ENCODE assay signal across 8 cellular contexts in genomic region chr1:62438163-62438562, GRCh38. TPM values are rescaled to one million over a fixed set of nuclear protein-coding genes. Genes with fewer than 3 reads are reported as not detected.
DNase-seq lines count a peak whose midpoint lies in the region; ATAC-seq and TF ChIP-seq lines count a peak whose summit lies in the region.

No MANE protein-coding gene starts in this region.

- ATAC-seq in left ventricle myocardium superior (no peak), Panc1 (no peak), HG03439 (IDR thresholded peaks at IDR 0.05; ENCODE audit: unreplicated experiment) (no peak), GM21576 (IDR thresholded peaks at IDR 0.05; ENCODE audit: unreplicated experiment) (no peak)

- CTCF ChIA-PET in Panc1 (lab: Charles Lee) = no interaction called here

- in situ Hi-C loops in Panc1 (cut with HindIII; ENCODE audit: low pct_unique_long_range_greater_than_20kb, low sequenced_read_pairs) = no loop called here

- 1 to 2% methylated on average over 7 of the region's 7 CpGs for WGBS in esophagus, 2 donors

- H3K4me3 ChIP-seq in cardiac muscle cell (peak overlapping the region; percentile 78), Panc1 (ENCODE audit: low read depth in 2 of 2, low read length in 2 of 2) (peak overlapping the region; percentile 84 to 95), esophagus (ENCODE audit: low read depth in 1 of 2, low read length in 2 of 2) (peak overlapping the region; percentile 82 to 96)

- TF ChIP-seq CTCF in cardiac muscle cell (IDR thresholded peaks at IDR 0.05; ENCODE audit: low read depth, low read length) (no peak), Panc1 (IDR thresholded peaks at IDR 0.05) (no peak)

- intact Hi-C loops in left ventricle myocardium superior (cut with micrococcal nuclease) (no loop called here), Panc1 (cut with micrococcal nuclease; ENCODE audit: unreplicated experiment) (no loop called here)

- BruUV-seq in Panc1 (replicated peaks; lab: Mats Ljungman, UMichigan) = no TSS peak

- DNase-seq in cardiac muscle cell (ENCODE audit: low read depth in 1 of 2, low spot score in 1 of 2) (no peak), left ventricle myocardium superior (no peak), Panc1 (ENCODE audit: low read depth, low spot score) (no peak), pons (ENCODE audit: low spot score) (peak; percentile 37), NOMO-1 treated with DMSO at 0.1 percent for 48 hours (lab: John Stamatoyannopoulos, UW; ENCODE audit: unreplicated experiment) (no peak)

- POLR2A ChIA-PET in Panc1 (lab: Charles Lee) = no interaction called here

- H3K27ac ChIP-seq in cardiac muscle cell (no peak overlapping the region), Panc1 (ENCODE audit: low read length) (peak overlapping the region; percentile 90), esophagus (ENCODE audit: low read depth in 2 of 2, low read length in 1 of 2) (peak overlapping the region; percentile 37 to 98)

- H3K36me3 ChIP-seq in cardiac muscle cell (peaks cover 15% of the 10 kb centered on the region), Panc1 (ENCODE audit: control insufficient read depth, insufficient read depth, low read length) (peaks cover 27% of the 10 kb centered on the region), esophagus (ENCODE audit: control insufficient read depth in 2 of 2, insufficient read depth in 2 of 2, low read length in 1 of 2) (peaks cover 0 to 2% of the 10 kb centered on the region in 2 donors)

- H3K9me3 ChIP-seq in cardiac muscle cell (ENCODE audit: low read depth) (no peaks in the 10 kb centered on the region), Panc1 (ENCODE audit: control insufficient read depth, insufficient read depth, low read depth, low read length) (no peaks in the 10 kb centered on the region), esophagus (ENCODE audit: control insufficient read depth in 2 of 2, insufficient read depth in 1 of 2, low read depth in 1 of 2, low read length in 1 of 2) (no peaks in the 10 kb centered on the region)

- H3K27me3 ChIP-seq in cardiac muscle cell = no peaks in the 10 kb centered on the region
- no peaks in the 10 kb centered on the region for H3K27me3 ChIP-seq in Panc1 (ENCODE audit: control insufficient read depth, insufficient read depth, low read length)
- H3K27me3 ChIP-seq in esophagus (ENCODE audit: control insufficient read depth in 1 of 2, insufficient read depth in 2 of 2, low read length in 2 of 2) = no peaks in the 10 kb centered on the region

- H3K4me1 ChIP-seq in cardiac muscle cell (ENCODE audit: low read depth) (no peaks in the 10 kb centered on the region), Panc1 (ENCODE audit: control insufficient read depth, insufficient read depth, low read length) (peaks cover 13% of the 10 kb centered on the region), esophagus (ENCODE audit: control insufficient read depth in 2 of 2, insufficient read depth in 2 of 2, low read length in 1 of 2) (peaks cover 0 to 3% of the 10 kb centered on the region in 2 donors)

RNA-seq across cellular contexts. Expression of gene USP1, which starts 1.3 kb away (rescaled TPM):
- total RNA-seq in cardiac muscle cell (19.9 and 20.5 TPM in 2 replicates), left ventricle myocardium superior (14.1 TPM), Panc1 (2021; ENCODE audit: unreplicated experiment) (42.9 TPM)
- polyA plus RNA-seq in cardiac muscle cell (18.1 and 23.8 TPM in 2 replicates), esophagus (10 to 100 TPM in 1 of 2 donors, 1 to 10 TPM in 1; 6.9 to 13.5 TPM)
- polyA plus RNA-seq in Panc1 (2012; ENCODE audit: insufficient read length) = 13.0 TPM
